10 cellular contexts compared by ENCODE assay signal in the genomic region with DNA sequence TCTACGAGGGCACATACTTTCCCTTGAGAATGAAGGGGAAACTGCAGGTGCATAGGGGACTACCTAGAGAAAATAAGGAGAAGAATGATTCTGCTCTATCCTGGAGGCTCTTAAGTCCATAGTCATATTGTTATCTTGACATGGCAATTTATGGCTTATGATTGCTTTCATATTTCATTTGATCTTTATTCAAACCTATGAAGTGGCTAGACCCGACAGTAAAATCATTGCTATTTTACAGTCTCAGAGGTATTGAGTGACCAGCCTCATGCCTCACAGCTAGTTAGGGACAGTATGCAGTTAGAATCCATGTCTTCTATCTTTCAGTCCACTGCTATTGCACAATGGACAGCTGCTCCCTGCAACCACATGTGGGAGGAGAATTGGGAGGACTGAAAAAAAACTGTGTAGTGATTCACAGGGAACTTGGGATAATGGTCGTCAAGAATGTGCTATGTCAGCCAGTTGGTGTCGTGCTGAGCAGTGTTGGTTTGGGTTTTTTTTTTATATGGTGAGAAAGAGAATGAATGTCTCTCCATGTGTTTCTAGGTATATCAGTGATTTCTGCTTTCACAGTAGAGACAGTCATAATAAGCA.
A peak's percentile ranks its signal among the peaks of the same experiment; 100 is the strongest.
DNase-seq lines count a peak whose midpoint lies in the region; ATAC-seq and TF ChIP-seq lines count a peak whose summit lies in the region.
"Had no signal": no experiment of that assay in that cellular context is flagged by ENCODE, and none has a peak within 500 bp of the region (broad histone marks: within the 10 kb centered on the region; RNA-seq: fewer than 3 reads in every experiment).

No MANE protein-coding gene starts in this region.

- TF ChIP-seq POLR2A in adrenal gland (IDR thresholded peaks at IDR 0.05): no peak
- TF ChIP-seq POLR2A in uterus (IDR thresholded peaks at IDR 0.05): no peak

- DNase-seq in Right ventricle myocardium superior: no peak
- DNase-seq in right atrium auricular region (ENCODE audit: low spot score): no peak
- DNase-seq in adrenal gland: peak in 6 of 7 donors; percentile 31 to 73 (median 51)
- peak; percentile 85 for DNase-seq in islet precursor cell
- peak; percentile 28 to 31 for DNase-seq in uterus
- no peak for DNase-seq in NCI-H1417 (lab: John Stamatoyannopoulos, UW)
- no peak for DNase-seq in DMS79 treated with DMSO at 0.1 percent for 48 hours (lab: John Stamatoyannopoulos, UW)
- DNase-seq: C1 segment of cervical spinal cord, NCI-H2081 had no signal

- H3K9me3 ChIP-seq in right atrium auricular region (no peaks in the 10 kb centered on the region), adrenal gland (replicated peaks in 1 of 3) (no peaks in the 10 kb centered on the region), uterus (no peaks in the 10 kb centered on the region)

- no peaks in the 10 kb centered on the region for H3K36me3 ChIP-seq in right atrium auricular region
- H3K36me3 ChIP-seq in adrenal gland (replicated peaks in 1 of 2): no peaks in the 10 kb centered on the region
- H3K36me3 ChIP-seq in uterus: no peaks in the 10 kb centered on the region

- 23 to 30% (median 27%) methylated on average over 4 of the region's 4 CpGs for WGBS in adrenal gland, 4 donors

- H3K4me1 ChIP-seq in right atrium auricular region: no peaks in the 10 kb centered on the region
- peaks cover 0 to 8% of the 10 kb centered on the region in 2 donors for H3K4me1 ChIP-seq in adrenal gland (replicated peaks in 1 of 2)
- H3K4me1 ChIP-seq in uterus: no peaks in the 10 kb centered on the region

- intact Hi-C loops in Right ventricle myocardium superior (cut with DNase I): no loop called here
- intact Hi-C loops in adrenal gland (cut with DNase I): no loop called here
- intact Hi-C loops in uterus (cut with DNase I; ENCODE audit: low total_unique reads): no loop called here

- H3K4me3 ChIP-seq in right atrium auricular region (no peak overlapping the region), adrenal gland (no peak overlapping the region), uterus (no peak overlapping the region)

- ATAC-seq in Right ventricle myocardium superior (ENCODE audit: poor library complexity) (peak; percentile 74), HG02759 (IDR thresholded peaks at IDR 0.05; ENCODE audit: unreplicated experiment) (no peak)

- TF ChIP-seq CTCF in right atrium auricular region (IDR thresholded peaks at IDR 0.05): no peak
- no peak for TF ChIP-seq CTCF in adrenal gland (IDR thresholded peaks at IDR 0.05)
- no peak for TF ChIP-seq CTCF in uterus (IDR thresholded peaks at IDR 0.05)

- H3K27me3 ChIP-seq in right atrium auricular region (no peaks in the 10 kb centered on the region), adrenal gland (no peaks in the 10 kb centered on the region), uterus (no peaks in the 10 kb centered on the region)

- H3K27ac ChIP-seq in right atrium auricular region (no peak overlapping the region), adrenal gland (no peak overlapping the region), uterus (no peak overlapping the region)

Comparison
In these comparisons a context has a peak if more than half of its experiments do, and no peak if none do; other contexts are left out.
1. DNase-seq: peak in adrenal gland (6 of 7), islet precursor cell (single experiment) and uterus (2 of 2); none in Right ventricle myocardium superior (single experiment), right atrium auricular region (single experiment), NCI-H1417 (0 of 3) and DMS79 treated with DMSO at 0.1 percent for 48 hours (single experiment).